In the genomic region with DNA sequence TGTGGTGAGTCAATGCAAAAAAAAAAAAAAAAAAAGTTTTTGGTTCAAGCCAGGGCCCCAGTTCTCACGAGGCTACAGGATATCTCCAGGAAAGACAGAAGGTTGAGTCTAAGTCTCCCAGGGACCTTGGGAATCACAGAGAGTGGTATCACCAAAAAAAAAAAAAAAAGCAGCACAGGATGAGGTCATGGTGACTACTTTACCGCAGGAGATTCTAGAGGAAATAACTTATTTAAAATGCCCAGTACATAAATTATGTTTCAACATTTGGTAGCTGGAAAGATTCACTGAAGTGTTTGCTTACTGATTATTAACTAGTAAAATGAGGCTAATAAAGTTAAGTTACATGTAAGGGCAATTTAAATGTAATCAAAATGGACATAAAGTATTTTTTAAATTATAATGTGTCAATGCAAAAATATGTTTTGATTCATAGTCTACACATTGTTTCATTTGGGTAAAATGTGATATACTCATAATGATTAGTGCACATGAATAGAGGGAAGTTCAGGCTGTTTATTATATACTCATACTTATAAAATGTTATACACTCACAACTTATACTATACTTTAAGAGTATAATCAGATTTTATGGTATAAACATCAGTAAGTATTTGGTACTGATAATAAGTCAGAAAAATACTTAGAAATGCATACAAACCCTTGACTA, we compare ENCODE assay signal across 13 cellular contexts.
A peak's percentile ranks its signal among the peaks of the same experiment; 100 is the strongest.
DNase-seq lines count a peak whose midpoint lies in the region; ATAC-seq, FAIRE-seq and TF ChIP-seq lines count a peak whose summit lies in the region.
"Had no signal": no experiment of that assay in that cellular context is flagged by ENCODE, and none has a peak within 500 bp of the region (broad histone marks: within the 10 kb centered on the region; RNA-seq: fewer than 3 reads in every experiment).

No MANE protein-coding gene starts in this region.

- DNase-seq in BJ (ENCODE audit: low read depth) (peak; percentile 37), LHCN-M2 (ENCODE audit: low read depth) (peak; percentile 91), bronchial epithelial cell (ENCODE audit: low read depth) (peak; percentile 79), kidney glomerular epithelial cell (lab: John Stamatoyannopoulos, UW) (peak; percentile 32), NCI-H526 (lab: John Stamatoyannopoulos, UW) (no peak)
- DNase-seq in activated naive CD4-positive, alpha-beta T cell treated with anti-CD3 and anti-CD28 coated beads, Interleukin-2, amount 50 U/mL, for 16 hours: no peak
- DNase-seq: activated B cell treated with CpG ODN at 0.5 μM for 24 hours, H9, head of caudate nucleus, right lobe of liver, stomach had no signal

- H3K36me3 ChIP-seq in BJ (ENCODE audit: control insufficient read depth, insufficient read depth, low read length) (no peaks in the 10 kb centered on the region), bronchial epithelial cell (ENCODE audit: control insufficient read depth, insufficient read depth, low read length) (no peaks in the 10 kb centered on the region)
- H3K36me3 ChIP-seq: right lobe of liver, stomach had no signal

- TF ChIP-seq CTCF in BJ (IDR thresholded peaks at IDR 0.05; ENCODE audit: insufficient read depth, low read depth, low read length) (no peak), bronchial epithelial cell (IDR thresholded peaks at IDR 0.05; ENCODE audit: insufficient read depth, low read length, severe bottlenecking) (no peak)

- CTCF ChIA-PET in BJ (lab: Yijun Ruan, JAX): no interaction called here

- no peak for FAIRE-seq in bronchial epithelial cell (lab: Jason Lieb, UNC)

- POLR2A ChIA-PET in BJ (lab: Charles Lee): no interaction called here

- ATAC-seq in GM19328 (IDR thresholded peaks at IDR 0.05; ENCODE audit: unreplicated experiment) (no peak), HG02610 (IDR thresholded peaks at IDR 0.05; ENCODE audit: unreplicated experiment) (no peak)
- ATAC-seq: right lobe of liver had no signal

- H3K4me3 ChIP-seq in BJ (ENCODE audit: low read depth, low read length) (no peak overlapping the region), bronchial epithelial cell (ENCODE audit: low read depth, low read length) (no peak overlapping the region)
- H3K4me3 ChIP-seq: right lobe of liver, stomach had no signal

- H3K27me3 ChIP-seq in BJ (ENCODE audit: control insufficient read depth, insufficient read depth, low read length) (no peaks in the 10 kb centered on the region), bronchial epithelial cell (ENCODE audit: control insufficient read depth, insufficient read depth, low read length) (no peaks in the 10 kb centered on the region)
- H3K27me3 ChIP-seq: right lobe of liver, stomach had no signal

Comparison
In these comparisons a context has a peak if more than half of its experiments do, and no peak if none do; other contexts are left out.
1. DNase-seq: peak in BJ (single experiment), LHCN-M2 (single experiment), bronchial epithelial cell (single experiment) and kidney glomerular epithelial cell (single experiment); none in activated naive CD4-positive, alpha-beta T cell treated with anti-CD3 and anti-CD28 coated beads, Interleukin-2, amount 50 U/mL, for 16 hours (single experiment) and NCI-H526 (0 of 2).